Comparison of ENCODE assay signal across 8 cellular contexts in the genomic region with DNA sequence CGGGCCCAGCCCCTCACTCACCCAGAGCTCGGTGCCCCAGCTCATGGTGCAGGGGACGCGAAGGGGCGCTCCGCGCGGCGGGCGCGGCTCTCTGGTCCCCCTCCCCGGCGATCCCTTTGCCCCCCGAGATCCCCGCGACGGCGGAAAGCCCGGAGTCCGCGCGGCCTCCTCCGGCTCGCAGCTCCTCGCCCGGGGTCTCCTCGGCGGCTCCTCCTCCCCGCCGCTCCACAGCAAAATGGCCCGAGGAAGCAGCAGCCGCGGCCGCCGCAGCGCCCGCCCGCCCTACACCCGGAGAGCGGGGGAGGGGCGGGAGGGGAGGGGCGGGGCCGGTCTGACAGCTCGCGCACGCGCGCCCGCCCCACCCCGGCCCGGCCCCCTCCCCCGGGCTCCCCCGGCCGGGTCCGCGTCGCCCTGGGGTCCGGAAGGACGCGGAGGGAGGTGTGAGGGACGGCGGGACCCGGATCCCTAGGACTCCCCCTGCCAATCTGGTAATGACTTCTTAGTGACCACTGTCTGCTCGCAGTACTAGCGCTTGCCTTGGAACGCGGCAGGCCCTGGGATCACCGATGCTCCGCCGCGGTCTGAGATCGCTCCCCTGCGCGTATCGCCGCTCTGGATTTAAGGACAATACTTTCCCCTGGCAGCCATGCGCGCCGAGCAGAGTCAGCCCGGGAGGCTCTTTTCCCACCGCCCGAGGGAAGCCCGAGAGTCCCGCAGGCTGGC. TPM values are rescaled to one million over a fixed set of nuclear protein-coding genes. Genes with fewer than 3 reads are reported as not detected.
DNase-seq lines count a peak whose midpoint lies in the region; ATAC-seq and TF ChIP-seq lines count a peak whose summit lies in the region.

A gene (minus strand): TSS at position 259 of the 723 bp plus-strand sequence. CDS start 214 bp downstream, at position 45.

- H3K27me3 Mint-ChIP-seq in MCF 10A (ENCODE audit: insufficient read depth, unreplicated experiment), result no peaks in the 10 kb centered on the region

- POLR2A ChIA-PET in MCF 10A (lab: Yijun Ruan, JAX), result interaction anchor here (0.5 to 4.8 kb wide), 12 partner anchors 9 to 547 kb away, joined by 3 to 53 read pairs (median 4); a partner anchor contains a TSS

- no TSS peak for BruUV-seq in MCF 10A (replicated peaks; lab: Mats Ljungman, UMichigan)

- H3K27me3 ChIP-seq in H7 (ENCODE audit: control insufficient read depth, insufficient read depth, low read length) (peaks cover 4% of the 10 kb centered on the region; the same call in 1 of the 2 replicates), WERI-Rb-1 (ENCODE audit: insufficient read depth, low read depth, severe bottlenecking) (no peaks in the 10 kb centered on the region), skeletal muscle satellite cell (ENCODE audit: control insufficient read depth, insufficient read depth, low read length) (no peaks in the 10 kb centered on the region)

- H3K36me3 ChIP-seq in H7 (replicated peaks; ENCODE audit: control insufficient read depth, insufficient read depth, low read length), result no peaks in the 10 kb centered on the region
- H3K36me3 ChIP-seq in WERI-Rb-1, result no peaks in the 10 kb centered on the region
- H3K36me3 ChIP-seq in skeletal muscle satellite cell (ENCODE audit: insufficient read depth, low read length), result no peaks in the 10 kb centered on the region

- H3K4me3 ChIP-seq in H7 (ENCODE audit: insufficient read depth, low read depth, low read length) (peak within 1 kb of the TSS; percentile 88), WERI-Rb-1 (ENCODE audit: low read depth, low read length) (peak within 1 kb of the TSS; percentile 89), iPS-18c (ENCODE audit: insufficient read depth, low read depth, low read length) (peak within 1 kb of the TSS; percentile 88), skeletal muscle satellite cell (ENCODE audit: low read length) (peak within 1 kb of the TSS; percentile 82)

- H3K4me1 Mint-ChIP-seq in MCF 10A (ENCODE audit: insufficient read depth, unreplicated experiment), result peaks cover 8% of the 10 kb centered on the region

- H3K27ac Mint-ChIP-seq in MCF 10A (ENCODE audit: low read depth, unreplicated experiment), result peak within 1 kb of the TSS; percentile 93

- H3K9me3 ChIP-seq in WERI-Rb-1 (ENCODE audit: severe bottlenecking), result no peaks in the 10 kb centered on the region
- H3K9me3 ChIP-seq in iPS-18c (ENCODE audit: control insufficient read depth, insufficient read depth, low read length), result no peaks in the 10 kb centered on the region
- H3K9me3 ChIP-seq in skeletal muscle satellite cell (replicated peaks; ENCODE audit: low read length), result no peaks in the 10 kb centered on the region

- H3K4me3 Mint-ChIP-seq in MCF 10A (ENCODE audit: unreplicated experiment), result peak within 1 kb of the TSS; percentile 99

- intact Hi-C loops in MCF 10A (cut with micrococcal nuclease), result loop anchor here (1.0 to 5.0 kb wide), 3 partner anchors 76 to 158 kb away; no protein-coding TSS in a partner anchor

- DNase-seq in DMS153 treated with DMSO at 0.1 percent for 48 hours (lab: John Stamatoyannopoulos, UW; ENCODE audit: unreplicated experiment) (peak; percentile 49), H7 (peak; percentile 99), NCI-H1694 (lab: John Stamatoyannopoulos, UW) (peak; percentile 25), WERI-Rb-1 (peak; percentile 91), MCF 10A (ENCODE audit: unreplicated experiment) (peak; percentile 63)

- H3K4me1 ChIP-seq in skeletal muscle satellite cell (ENCODE audit: control insufficient read depth, insufficient read depth, low read length), result peaks cover 15% of the 10 kb centered on the region

- TF ChIP-seq CTCF in WERI-Rb-1 (IDR thresholded peaks at IDR 0.05; ENCODE audit: low read depth, low read length), result no peak; the same call in 1 of the 2 replicates
- TF ChIP-seq CTCF in MCF 10A (IDR thresholded peaks at IDR 0.05; ENCODE audit: unreplicated experiment), result no peak

- H3K27ac ChIP-seq in WERI-Rb-1, result peak within 1 kb of the TSS; percentile 83

- H3K36me3 Mint-ChIP-seq in MCF 10A (ENCODE audit: insufficient read depth, unreplicated experiment), result no peaks in the 10 kb centered on the region

- H3K9ac ChIP-seq in skeletal muscle satellite cell (ENCODE audit: low read depth, low read length), result peak within 1 kb of the TSS; percentile 80

- peak within 1 kb of the TSS; percentile 92 for H3K4me2 ChIP-seq in skeletal muscle satellite cell (ENCODE audit: low read length)

- no peak for ATAC-seq in GM19351 (IDR thresholded peaks at IDR 0.05; ENCODE audit: unreplicated experiment)

- CTCF ChIA-PET in MCF 10A (lab: Yijun Ruan, JAX), result interaction anchor here (0.6 kb wide), 1 partner anchor 153 kb away, joined by 3 read pairs; no protein-coding TSS in a partner anchor

- no peaks in the 10 kb centered on the region for H3K9me3 Mint-ChIP-seq in MCF 10A (ENCODE audit: unreplicated experiment)

RNA-seq across cellular contexts. Expression of the gene that starts here (rescaled TPM):
- total RNA-seq in H7 (2014; rRNA removed; shearing (Covaris generic)), result 16.0 and 19.6 TPM in 2 replicates
- total RNA-seq in MCF 10A (2022), result 24.4 and 26.6 TPM in 2 replicates
- total RNA-seq in skeletal muscle satellite cell (2012; rRNA removed), result 18.0 and 23.4 TPM in 2 replicates

Comparison
In these comparisons a context has a peak if more than half of its experiments do, and no peak if none do; other contexts are left out.
1. DNase-seq: peak in every context shown above with its lines; median percentile 99 in H7; 91 in WERI-Rb-1; 63 in MCF 10A; 49 in DMS153 treated with DMSO at 0.1 percent for 48 hours; 25 in NCI-H1694.